Comparison of ENCODE assay signal across 19 cellular contexts in the genomic region with DNA sequence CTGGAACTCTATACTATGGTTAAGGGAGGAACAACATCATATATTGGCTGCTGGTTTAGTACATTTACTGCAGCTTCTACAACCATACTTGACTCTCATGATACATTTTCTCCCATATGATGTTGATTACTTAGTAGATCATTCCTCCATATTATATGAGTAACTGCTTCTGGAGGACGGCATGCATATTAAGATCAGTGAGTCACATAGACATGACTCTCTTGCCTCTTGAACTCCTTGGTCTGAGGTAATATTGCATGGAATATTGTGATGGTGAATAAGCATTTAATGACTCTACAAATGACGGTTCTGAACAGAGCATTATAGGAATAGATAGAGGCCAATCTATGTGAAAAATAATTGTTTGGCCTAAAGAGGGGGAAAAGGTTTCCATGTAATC.
A peak's percentile ranks its signal among the peaks of the same experiment; 100 is the strongest.
DNase-seq lines count a peak whose midpoint lies in the region; ATAC-seq and TF ChIP-seq lines count a peak whose summit lies in the region.
"Had no signal": no experiment of that assay in that cellular context is flagged by ENCODE, and none has a peak within 500 bp of the region (broad histone marks: within the 10 kb centered on the region; RNA-seq: fewer than 3 reads in every experiment).

No MANE protein-coding gene starts in this region.

- H3K9me3 ChIP-seq in tibial nerve, result no peaks in the 10 kb centered on the region

- TF ChIP-seq CTCF in astrocyte of the spinal cord (IDR thresholded peaks at IDR 0.05; ENCODE audit: low read depth, low read length), result no peak
- no peak for TF ChIP-seq CTCF in tibial nerve (IDR thresholded peaks at IDR 0.05)

- no peaks in the 10 kb centered on the region for H3K4me1 ChIP-seq in tibial nerve

- no peak overlapping the region for H3K27ac ChIP-seq in tibial nerve

- WGBS in tibial nerve, 2 donors, result 71 to 85% methylated on average over 2 of the region's 2 CpGs

- in situ Hi-C loops in astrocyte of the spinal cord (cut with HindIII; ENCODE audit: low sequenced_read_pairs), result no loop called here

- no peaks in the 10 kb centered on the region for H3K36me3 ChIP-seq in tibial nerve

- no peak for TF ChIP-seq EP300 in tibial nerve (IDR thresholded peaks at IDR 0.05)

- DNase-seq in AG08395 (ENCODE audit: low spot score) (peak; percentile 83), HS-5 (ENCODE audit: low read depth) (peak; percentile 87), astrocyte of the spinal cord (ENCODE audit: low read depth, low spot score) (peak; percentile 79), iris pigment epithelial cell (ENCODE audit: low read depth) (peak; percentile 88), tibial nerve (ENCODE audit: low spot score in 2 of 2) (no peak), NCI-H2227 (lab: John Stamatoyannopoulos, UW; ENCODE audit: unreplicated experiment) (no peak)
- DNase-seq: activated naive CD8-positive, alpha-beta T cell treated with anti-CD3 and anti-CD28 coated beads for 36 hours; AML-193; DMS 273 treated with DMSO at 0.1 percent for 48 hours; Kasumi-1; NCI-H1930; NCI-H526 treated with DMSO at 0.1 percent for 48 hours; RPMI8226; stimulated activated CD4-positive, alpha-beta T cell treated with anti-CD3 and anti-CD28 coated beads, Interleukin-4, amount 100 ng/mL, for 4 hours; T-helper 2 cell had no signal

- H3K4me3 ChIP-seq in astrocyte of the spinal cord (ENCODE audit: low read depth, low read length) (no peak overlapping the region), tibial nerve (no peak overlapping the region)

- TF ChIP-seq POLR2A in tibial nerve (IDR thresholded peaks at IDR 0.05), result no peak

- no peak for ATAC-seq in GM18873 (IDR thresholded peaks at IDR 0.05; ENCODE audit: low FRiP score, unreplicated experiment)
- no peak for ATAC-seq in GM18858 (IDR thresholded peaks at IDR 0.05; ENCODE audit: unreplicated experiment)
- ATAC-seq: esophagus mucosa, sciatic nerve had no signal

- H3K27me3 ChIP-seq in tibial nerve, result no peaks in the 10 kb centered on the region

Comparison
In these comparisons a context has a peak if more than half of its experiments do, and no peak if none do; other contexts are left out.
1. DNase-seq: peak in AG08395 (single experiment), HS-5 (single experiment), astrocyte of the spinal cord (single experiment) and iris pigment epithelial cell (single experiment); none in tibial nerve (0 of 2) and NCI-H2227 (single experiment).